Comparison of ENCODE assay signal across 23 cellular contexts in the genomic region with DNA sequence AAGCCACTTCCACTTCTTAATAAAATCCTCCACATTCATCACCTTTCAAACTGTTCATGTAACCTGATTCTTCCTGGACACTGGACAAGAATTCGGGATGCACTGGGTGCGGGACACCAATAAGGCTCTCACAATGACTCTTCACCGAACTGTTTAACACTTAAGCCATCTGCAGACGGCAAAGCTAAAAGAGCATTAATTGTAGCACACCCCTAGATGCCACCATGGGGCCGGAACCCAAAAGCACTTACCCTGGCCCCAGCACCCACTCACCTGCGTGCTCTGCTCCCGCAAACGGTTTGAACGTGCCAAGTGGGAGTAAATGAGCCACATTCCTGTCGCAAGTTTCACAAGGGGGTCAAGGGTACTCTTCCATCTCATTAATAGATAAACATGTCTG.
"Had no signal": no experiment of that assay in that cellular context is flagged by ENCODE, and none has a peak within 500 bp of the region (broad histone marks: within the 10 kb centered on the region; RNA-seq: fewer than 3 reads in every experiment).

No MANE protein-coding gene starts in this region.

- H3K27me3 Mint-ChIP-seq: activated B cell treated with CpG ODN at 0.5 μM for 24 hours; activated CD4-positive, alpha-beta T cell treated with anti-CD3 and anti-CD28 coated beads for 36 hours; activated T-cell treated with anti-CD3 and anti-CD28 coated beads, Interleukin-2, amount 50 U/mL, for 24 hours; activated T-helper 17 cell treated with anti-CD3 and anti-CD28 coated beads, Interleukin-2, amount 50 U/mL, for 72 hours had no signal

- H3K4me1 Mint-ChIP-seq: activated B cell treated with CpG ODN at 0.5 μM for 24 hours; activated CD4-positive, alpha-beta T cell treated with anti-CD3 and anti-CD28 coated beads for 36 hours; activated T-helper 17 cell treated with anti-CD3 and anti-CD28 coated beads, Interleukin-2, amount 50 U/mL, for 72 hours; endodermal cell; nephron progenitor cell; stimulated activated effector memory CD8-positive, alpha-beta T cell treated with anti-CD3 and anti-CD28 coated beads, Interleukin-12 subunit alpha, Interleukin-12 subunit beta, amount 100 ng/mL, for 72 hours had no signal

- H3K36me3 Mint-ChIP-seq: activated naive CD4-positive, alpha-beta T cell treated with anti-CD3 and anti-CD28 coated beads, Interleukin-2, amount 50 U/mL, for 72 hours; stimulated activated effector memory CD8-positive, alpha-beta T cell treated with anti-CD3 and anti-CD28 coated beads, Interleukin-12 subunit alpha, Interleukin-12 subunit beta, amount 100 ng/mL, for 72 hours had no signal

- ATAC-seq: activated CD4-positive, alpha-beta T cell treated with anti-CD3 and anti-CD28 coated beads for 36 hours; activated naive CD4-positive, alpha-beta T cell treated with anti-CD3 and anti-CD28 coated beads, Interleukin-2, amount 50 U/mL, for 72 hours; activated T-helper 17 cell treated with anti-CD3 and anti-CD28 coated beads, Interleukin-2, amount 50 U/mL, for 72 hours; heart left ventricle; left lobe of liver; lower lobe of right lung; mucosa of descending colon; sciatic nerve; stimulated activated effector memory CD8-positive, alpha-beta T cell treated with anti-CD3 and anti-CD28 coated beads, Interleukin-12 subunit alpha, Interleukin-12 subunit beta, amount 100 ng/mL, for 72 hours had no signal

- H3K4me3 Mint-ChIP-seq: activated B cell treated with CpG ODN at 0.5 μM for 24 hours; activated CD4-positive, alpha-beta T cell treated with anti-CD3 and anti-CD28 coated beads for 36 hours; activated T-cell treated with anti-CD3 and anti-CD28 coated beads, Interleukin-2, amount 50 U/mL, for 24 hours; activated T-helper 17 cell treated with anti-CD3 and anti-CD28 coated beads, Interleukin-2, amount 50 U/mL, for 72 hours; endodermal cell; nephron progenitor cell; stimulated activated effector memory CD8-positive, alpha-beta T cell treated with anti-CD3 and anti-CD28 coated beads, Interleukin-12 subunit alpha, Interleukin-12 subunit beta, amount 100 ng/mL, for 72 hours had no signal

- H3K27ac Mint-ChIP-seq: activated B cell treated with CpG ODN at 0.5 μM for 24 hours; activated CD4-positive, alpha-beta T cell treated with anti-CD3 and anti-CD28 coated beads for 36 hours; activated naive CD4-positive, alpha-beta T cell treated with anti-CD3 and anti-CD28 coated beads, Interleukin-2, amount 50 U/mL, for 72 hours; activated T-cell treated with anti-CD3 and anti-CD28 coated beads, Interleukin-2, amount 50 U/mL, for 24 hours; activated T-helper 17 cell treated with anti-CD3 and anti-CD28 coated beads, Interleukin-2, amount 50 U/mL, for 72 hours; endodermal cell; nephron progenitor cell; stimulated activated effector memory CD8-positive, alpha-beta T cell treated with anti-CD3 and anti-CD28 coated beads, Interleukin-12 subunit alpha, Interleukin-12 subunit beta, amount 100 ng/mL, for 72 hours had no signal

- DNase-seq: activated B cell treated with CpG ODN at 0.5 μM for 24 hours; activated CD4-positive, alpha-beta T cell treated with anti-CD3 and anti-CD28 coated beads for 36 hours; activated CD4-positive, alpha-beta T cell treated with anti-CD3 and anti-CD28 coated beads, Interleukin-2, amount 50 U/mL, for 4 hours; activated CD8-positive, alpha-beta memory T cell treated with anti-CD3 and anti-CD28 coated beads for 24 hours; activated CD8-positive, alpha-beta memory T cell treated with anti-CD3 and anti-CD28 coated beads, Interleukin-2, amount 50 U/mL, for 4 hours; activated T-cell treated with anti-CD3 and anti-CD28 coated beads, Interleukin-2, amount 50 U/mL, for 24 hours; central memory CD4-positive, alpha-beta T cell; dorsolateral prefrontal cortex; endodermal cell; heart left ventricle; lower lobe of right lung; mesendoderm; mucosa of descending colon; nephron progenitor cell; nucleus accumbens; small intestine; stimulated activated CD4-positive, alpha-beta T cell treated with anti-CD3 and anti-CD28 coated beads, Interleukin-2, amount 100 ng/mL, for 24 hours; transverse colon had no signal
